In genomic region chr1:65489481-65489880, GRCh38 we compare ENCODE assay signal across 27 cellular contexts.
"Had no signal": no experiment of that assay in that cellular context is flagged by ENCODE, and none has a peak within 500 bp of the region (broad histone marks: within the 10 kb centered on the region; RNA-seq: fewer than 3 reads in every experiment).

No MANE protein-coding gene starts in this region.

- DNase-seq: heart right ventricle; islet precursor cell; left ventricle myocardium inferior; midbrain; mucosa of descending colon; naive thymus-derived CD4-positive, alpha-beta T cell; pancreas; posterior cingulate gyrus; retina; right cardiac atrium; sigmoid colon; stimulated activated CD4-positive, alpha-beta T cell treated with anti-CD3 and anti-CD28 coated beads, Interleukin-12 subunit alpha, Interleukin-12 subunit beta, amount 100 ng/mL, for 4 hours; stimulated activated CD4-positive, alpha-beta T cell treated with anti-CD3 and anti-CD28 coated beads, Interleukin-15, amount 100 ng/mL, for 24 hours; stimulated activated CD4-positive, alpha-beta T cell treated with anti-CD3 and anti-CD28 coated beads, Interleukin-2, amount 100 ng/mL, for 24 hours; stimulated activated CD4-positive, alpha-beta T cell treated with anti-CD3 and anti-CD28 coated beads, Interleukin-4, amount 100 ng/mL, for 1 hour; stimulated activated naive B cell treated with anti-CD40 and anti-IgM and Interleukin-4, amounts not matched to agents 10 μg/mL and 1 μg/mL and 100 μg/mL, for 72 hours; stimulated activated naive CD8-positive, alpha-beta T cell treated with anti-CD3 and anti-CD28 coated beads, Interleukin-15, Interleukin-2, amounts not matched to agents 100 U/mL and 50 U/mL, for 24 hours; stomach; tibial artery; trophoblast cell; upper lobe of right lung had no signal

- H3K27ac Mint-ChIP-seq: memory B cell; naive thymus-derived CD4-positive, alpha-beta T cell; natural killer cell treated with Interleukin-12 subunit alpha and Interleukin-12 subunit beta and Interleukin-15 and Interleukin-18, amount 100 ng/mL, for 72 hours; stimulated activated naive B cell treated with anti-CD40 and anti-IgM and Interleukin-4, amounts not matched to agents 10 μg/mL and 1 μg/mL and 100 μg/mL, for 72 hours had no signal

- H3K9me3 ChIP-seq: heart right ventricle, left ventricle myocardium inferior, mucosa of descending colon, pancreas, prostate gland, sigmoid colon, stomach, thoracic aorta, tibial artery, upper lobe of right lung had no signal

- H3K4me1 Mint-ChIP-seq: memory B cell; stimulated activated naive B cell treated with anti-CD40 and anti-IgM and Interleukin-4, amounts not matched to agents 10 μg/mL and 1 μg/mL and 100 μg/mL, for 72 hours had no signal

- H3K4me3 Mint-ChIP-seq: memory B cell; naive thymus-derived CD4-positive, alpha-beta T cell; natural killer cell treated with Interleukin-12 subunit alpha and Interleukin-12 subunit beta and Interleukin-15 and Interleukin-18, amount 100 ng/mL, for 72 hours; stimulated activated naive B cell treated with anti-CD40 and anti-IgM and Interleukin-4, amounts not matched to agents 10 μg/mL and 1 μg/mL and 100 μg/mL, for 72 hours had no signal

- ATAC-seq: heart right ventricle; mucosa of descending colon; naive thymus-derived CD4-positive, alpha-beta T cell; natural killer cell treated with Interleukin-12 subunit alpha and Interleukin-12 subunit beta and Interleukin-15 and Interleukin-18, amount 100 ng/mL, for 72 hours; pancreas; right cardiac atrium; stimulated activated naive B cell treated with anti-CD40 and anti-IgM and Interleukin-4, amounts not matched to agents 10 μg/mL and 1 μg/mL and 100 μg/mL, for 72 hours; stimulated activated naive CD8-positive, alpha-beta T cell treated with anti-CD3 and anti-CD28 coated beads, Interleukin-15, Interleukin-2, amounts not matched to agents 100 U/mL and 50 U/mL, for 24 hours; upper lobe of right lung had no signal

- H3K4me1 ChIP-seq: prostate gland had no signal

- H3K36me3 ChIP-seq: heart right ventricle, left ventricle myocardium inferior, pancreas, prostate gland, sigmoid colon, stomach, thoracic aorta, tibial artery, upper lobe of right lung had no signal

- H3K4me3 ChIP-seq: heart right ventricle, hepatocyte, left ventricle myocardium inferior, mucosa of descending colon, pancreas, prostate gland, sigmoid colon, stomach, thoracic aorta, tibial artery, upper lobe of right lung had no signal

- H3K9me3 Mint-ChIP-seq: natural killer cell treated with Interleukin-12 subunit alpha and Interleukin-12 subunit beta and Interleukin-15 and Interleukin-18, amount 100 ng/mL, for 72 hours; stimulated activated naive B cell treated with anti-CD40 and anti-IgM and Interleukin-4, amounts not matched to agents 10 μg/mL and 1 μg/mL and 100 μg/mL, for 72 hours had no signal

- H3K27ac ChIP-seq: heart right ventricle, hepatocyte, left ventricle myocardium inferior, pancreas, prostate gland, stomach, thoracic aorta, tibial artery, upper lobe of right lung had no signal

- H3K36me3 Mint-ChIP-seq: memory B cell; natural killer cell treated with Interleukin-12 subunit alpha and Interleukin-12 subunit beta and Interleukin-15 and Interleukin-18, amount 100 ng/mL, for 72 hours; stimulated activated naive B cell treated with anti-CD40 and anti-IgM and Interleukin-4, amounts not matched to agents 10 μg/mL and 1 μg/mL and 100 μg/mL, for 72 hours had no signal

- H2AFZ ChIP-seq: hepatocyte had no signal

- H3K4me2 ChIP-seq: hepatocyte had no signal

- H3K27me3 Mint-ChIP-seq: memory B cell; stimulated activated naive B cell treated with anti-CD40 and anti-IgM and Interleukin-4, amounts not matched to agents 10 μg/mL and 1 μg/mL and 100 μg/mL, for 72 hours had no signal

- FAIRE-seq: pancreas, urothelium cell line had no signal

- H3K79me2 ChIP-seq: hepatocyte had no signal

- H3K27me3 ChIP-seq: heart right ventricle, hepatocyte, pancreas, sigmoid colon, stomach, tibial artery, upper lobe of right lung had no signal
